23 cellular contexts compared by ENCODE assay signal in genomic region chr14:30267141-30267540, GRCh38.
DNase-seq lines count a peak whose midpoint lies in the region; ATAC-seq and TF ChIP-seq lines count a peak whose summit lies in the region.
"Had no signal": no experiment of that assay in that cellular context is flagged by ENCODE, and none has a peak within 500 bp of the region (broad histone marks: within the 10 kb centered on the region; RNA-seq: fewer than 3 reads in every experiment).

No MANE protein-coding gene starts in this region.

- in situ Hi-C loops in ACHN (cut with HindIII; ENCODE audit: low pct_ligation_motif_present, low pct_unique_long_range_greater_than_20kb, low sequenced_read_pairs): no loop called here

- H3K36me3 Mint-ChIP-seq in activated T-cell treated with anti-CD3 and anti-CD28 coated beads, Interleukin-2, amount 50 U/mL, for 4 hours (ENCODE audit: insufficient read depth): no peaks in the 10 kb centered on the region
- H3K36me3 Mint-ChIP-seq: CD4-positive, alpha-beta memory T cell; naive thymus-derived CD4-positive, alpha-beta T cell had no signal

- H3K4me3 Mint-ChIP-seq in activated T-cell treated with anti-CD3 and anti-CD28 coated beads, Interleukin-2, amount 50 U/mL, for 4 hours: no peak overlapping the region
- H3K4me3 Mint-ChIP-seq: activated naive CD4-positive, alpha-beta T cell treated with anti-CD3 and anti-CD28 coated beads for 36 hours; CD4-positive, alpha-beta memory T cell; endodermal cell; naive thymus-derived CD4-positive, alpha-beta T cell had no signal

- no peaks in the 10 kb centered on the region for H3K9me3 Mint-ChIP-seq in activated T-cell treated with anti-CD3 and anti-CD28 coated beads, Interleukin-2, amount 50 U/mL, for 4 hours
- H3K9me3 Mint-ChIP-seq: activated naive CD4-positive, alpha-beta T cell treated with anti-CD3 and anti-CD28 coated beads for 36 hours; endodermal cell had no signal

- H3K4me2 ChIP-seq in osteoblast (ENCODE audit: insufficient read depth, low read length): no peak overlapping the region

- peaks cover 6% of the 10 kb centered on the region for H3K27me3 Mint-ChIP-seq in activated T-cell treated with anti-CD3 and anti-CD28 coated beads, Interleukin-2, amount 50 U/mL, for 4 hours (ENCODE audit: low read depth)

- H3K4me3 ChIP-seq in esophagus muscularis mucosa (no peak overlapping the region), osteoblast (ENCODE audit: insufficient read depth, low read length) (no peak overlapping the region)
- H3K4me3 ChIP-seq: Peyer's patch, right atrium auricular region had no signal

- H3K36me3 ChIP-seq in esophagus muscularis mucosa: no peaks in the 10 kb centered on the region
- no peaks in the 10 kb centered on the region for H3K36me3 ChIP-seq in osteoblast (ENCODE audit: insufficient read depth, low read length)
- H3K36me3 ChIP-seq: Peyer's patch, right atrium auricular region had no signal

- H3K79me2 ChIP-seq in osteoblast (ENCODE audit: insufficient read depth, low read length): no peaks in the 10 kb centered on the region

- 63% methylated on average over 1 of the region's 1 CpG for WGBS in esophagus muscularis mucosa

- peaks cover 2% of the 10 kb centered on the region for H3K4me1 Mint-ChIP-seq in activated T-cell treated with anti-CD3 and anti-CD28 coated beads, Interleukin-2, amount 50 U/mL, for 4 hours (ENCODE audit: low read depth)

- no peaks in the 10 kb centered on the region for H4K20me1 ChIP-seq in osteoblast (ENCODE audit: insufficient read depth, low read length)

- peak overlapping the region; percentile 41 for H2AFZ ChIP-seq in osteoblast (ENCODE audit: low read length)

- H3K27me3 ChIP-seq in esophagus muscularis mucosa (no peaks in the 10 kb centered on the region), osteoblast (ENCODE audit: insufficient read depth, low read length) (no peaks in the 10 kb centered on the region)
- H3K27me3 ChIP-seq: Peyer's patch, right atrium auricular region had no signal

- peak overlapping the region in 3 of 4 donors; percentile 20 to 56 (median 21) for H3K27ac ChIP-seq in esophagus muscularis mucosa (replicated peaks in 1 of 4)
- no peak overlapping the region for H3K27ac ChIP-seq in osteoblast (ENCODE audit: low read depth, low read length)
- H3K27ac ChIP-seq: Peyer's patch, right atrium auricular region had no signal

- no peak for TF ChIP-seq POLR2A in esophagus muscularis mucosa (IDR thresholded peaks at IDR 0.05; ENCODE audit: low read depth)

- intact Hi-C loops in esophagus muscularis mucosa (cut with DNase I): no loop called here

- H3K4me1 ChIP-seq in esophagus muscularis mucosa: peaks cover 0 to 27% (median 18%) of the 10 kb centered on the region in 4 donors
- peaks cover 5% of the 10 kb centered on the region for H3K4me1 ChIP-seq in osteoblast (ENCODE audit: insufficient read depth, low read length)

- H3K9me3 ChIP-seq in esophagus muscularis mucosa (no peaks in the 10 kb centered on the region), osteoblast (ENCODE audit: low read depth, low read length) (no peaks in the 10 kb centered on the region)
- H3K9me3 ChIP-seq: Peyer's patch, right atrium auricular region had no signal

- DNase-seq in EL (peak; percentile 47), RPMI7951 (ENCODE audit: low read depth) (peak; percentile 13), esophagus muscularis mucosa (ENCODE audit: extremely low spot score) (no peak), osteoblast (ENCODE audit: insufficient read length, low spot score, missing footprints) (no peak), ACHN (no peak), SW480 (ENCODE audit: low spot score) (no peak)
- DNase-seq in activated T-cell treated with anti-CD3 and anti-CD28 coated beads, Interleukin-2, amount 50 U/mL, for 4 hours: no peak
- DNase-seq: activated naive CD4-positive, alpha-beta T cell treated with anti-CD3 and anti-CD28 coated beads for 36 hours; activated T-cell treated with anti-CD3 and anti-CD28 coated beads, Interleukin-2, amount 50 U/mL, for 48 hours; aorta; CD4-positive, alpha-beta memory T cell; DMS53; endodermal cell; mesendoderm; naive thymus-derived CD4-positive, alpha-beta T cell; NCI-H1417 treated with DMSO at 0.1 percent for 48 hours; NCI-H2107; Peyer's patch; substantia nigra; T-helper 9 cell had no signal

- TF ChIP-seq CTCF in esophagus muscularis mucosa (IDR thresholded peaks at IDR 0.05) (no peak), osteoblast (IDR thresholded peaks at IDR 0.05; ENCODE audit: extremely low read depth, low read depth, low read length) (no peak)

- no peak for TF ChIP-seq EP300 in esophagus muscularis mucosa (IDR thresholded peaks at IDR 0.05)

- no peak for ATAC-seq in GM19463 (IDR thresholded peaks at IDR 0.05; ENCODE audit: unreplicated experiment)
- ATAC-seq in activated T-cell treated with anti-CD3 and anti-CD28 coated beads, Interleukin-2, amount 50 U/mL, for 4 hours: no peak
- ATAC-seq: naive thymus-derived CD4-positive, alpha-beta T cell; SK-N-SH treated with all-trans-retinoic acid at 6 μM for 48 hours had no signal

Comparison
In these comparisons a context has a peak if more than half of its experiments do, and no peak if none do; other contexts are left out.
1. DNase-seq: peak in EL (single experiment) and RPMI7951 (single experiment); none in esophagus muscularis mucosa (single experiment), osteoblast (single experiment), ACHN (single experiment), SW480 (single experiment) and activated T-cell treated with anti-CD3 and anti-CD28 coated beads, Interleukin-2, amount 50 U/mL, for 4 hours (single experiment).